In the genomic region with DNA sequence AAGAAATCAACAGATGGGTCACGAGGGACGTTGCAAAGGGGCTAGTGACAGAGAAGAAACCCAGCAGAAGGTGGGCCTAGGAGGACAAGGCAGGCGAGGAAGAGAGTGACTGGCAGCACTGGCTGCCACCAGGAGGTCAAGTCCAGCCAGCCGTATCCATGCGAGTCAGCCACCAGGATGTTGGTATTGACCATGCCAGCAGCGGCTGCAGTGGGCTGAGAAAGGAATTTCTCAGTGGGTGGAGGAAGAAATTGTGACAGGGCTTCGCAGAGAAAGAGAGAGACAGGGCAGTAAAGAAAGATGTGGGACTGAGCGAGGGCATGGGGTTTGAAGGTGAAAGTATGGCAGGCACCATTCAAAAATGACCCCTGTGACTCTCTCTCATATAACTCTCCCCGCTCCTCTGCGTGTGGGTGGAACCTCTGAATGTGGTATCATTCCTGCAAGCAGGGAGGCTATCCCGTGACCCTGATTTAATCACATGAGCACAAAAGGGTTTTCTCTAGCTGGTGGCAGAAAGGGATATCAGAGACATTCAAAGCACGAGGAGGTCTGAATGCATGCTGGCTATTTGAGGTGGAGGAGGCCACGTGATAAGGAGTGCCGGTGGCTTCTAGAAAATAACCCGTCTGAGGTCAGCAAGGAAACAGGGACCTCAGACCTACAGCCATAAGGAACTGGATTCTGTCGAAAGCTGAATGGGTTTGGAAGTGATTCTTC, we compare ENCODE assay signal across 13 cellular contexts. TPM values are rescaled to one million over a fixed set of nuclear protein-coding genes. Genes with fewer than 3 reads are reported as not detected.
DNase-seq lines count a peak whose midpoint lies in the region; ATAC-seq, FAIRE-seq and TF ChIP-seq lines count a peak whose summit lies in the region.
"Had no signal": no experiment of that assay in that cellular context is flagged by ENCODE, and none has a peak within 500 bp of the region (broad histone marks: within the 10 kb centered on the region; RNA-seq: fewer than 3 reads in every experiment).

No MANE protein-coding gene starts in this region.

- H3K4me1 ChIP-seq in right atrium auricular region: peaks cover 0 to 12% of the 10 kb centered on the region in 2 donors
- peaks cover 15% of the 10 kb centered on the region for H3K4me1 ChIP-seq in skeletal muscle satellite cell (ENCODE audit: control insufficient read depth, insufficient read depth, low read length)

- no peaks in the 10 kb centered on the region for H3K27me3 Mint-ChIP-seq in activated T-helper 17 cell treated with anti-CD3 and anti-CD28 coated beads, Interleukin-2, amount 50 U/mL, for 72 hours

- H3K4me1 Mint-ChIP-seq in activated T-helper 17 cell treated with anti-CD3 and anti-CD28 coated beads, Interleukin-2, amount 50 U/mL, for 72 hours: peaks cover 17% of the 10 kb centered on the region

- H3K4me3 ChIP-seq in right atrium auricular region (no peak overlapping the region), skeletal muscle satellite cell (ENCODE audit: low read length) (no peak overlapping the region)

- FAIRE-seq in GM12891 (lab: Jason Lieb, UNC): peak; percentile 23
- FAIRE-seq in frontal cortex (lab: Jason Lieb, UNC): no peak
- FAIRE-seq: HepG2 had no signal

- no peaks in the 10 kb centered on the region for H3K9me3 Mint-ChIP-seq in activated T-helper 17 cell treated with anti-CD3 and anti-CD28 coated beads, Interleukin-2, amount 50 U/mL, for 72 hours
- H3K9me3 Mint-ChIP-seq: activated naive CD4-positive, alpha-beta T cell treated with anti-CD3 and anti-CD28 coated beads for 36 hours; mesothelial cell of epicardium had no signal

- peak overlapping the region; percentile 17 for H3K27ac Mint-ChIP-seq in activated T-helper 17 cell treated with anti-CD3 and anti-CD28 coated beads, Interleukin-2, amount 50 U/mL, for 72 hours
- H3K27ac Mint-ChIP-seq: activated naive CD4-positive, alpha-beta T cell treated with anti-CD3 and anti-CD28 coated beads for 36 hours; mesothelial cell of epicardium had no signal

- no peak overlapping the region for H3K4me3 Mint-ChIP-seq in activated T-helper 17 cell treated with anti-CD3 and anti-CD28 coated beads, Interleukin-2, amount 50 U/mL, for 72 hours
- H3K4me3 Mint-ChIP-seq: activated naive CD4-positive, alpha-beta T cell treated with anti-CD3 and anti-CD28 coated beads for 36 hours; mesothelial cell of epicardium had no signal

- H3K36me3 ChIP-seq in right atrium auricular region (peaks cover 12% of the 10 kb centered on the region), skeletal muscle satellite cell (ENCODE audit: insufficient read depth, low read length) (peaks cover 56% of the 10 kb centered on the region)

- DNase-seq in GM12891 (ENCODE audit: insufficient read length, low spot score): no peak
- DNase-seq in right atrium auricular region (ENCODE audit: low spot score): no peak
- no peak for DNase-seq in cerebellar nuclear complex (lab: John Stamatoyannopoulos, UW)
- DNase-seq in NCI-H1930 (lab: John Stamatoyannopoulos, UW): no peak
- DNase-seq in frontal cortex (ENCODE audit: low spot score in 2 of 2): no peak
- DNase-seq: activated CD4-positive, alpha-beta T cell treated with anti-CD3 and anti-CD28 coated beads for 4 hours; activated naive CD4-positive, alpha-beta T cell treated with anti-CD3 and anti-CD28 coated beads for 36 hours; NCI-H2081 treated with DMSO at 0.1 percent for 48 hours had no signal

- no peak for TF ChIP-seq CTCF in right atrium auricular region (IDR thresholded peaks at IDR 0.05)

- H3K27ac ChIP-seq in right atrium auricular region: peak overlapping the region; percentile 51

- no peaks in the 10 kb centered on the region for H3K27me3 ChIP-seq in right atrium auricular region
- H3K27me3 ChIP-seq in skeletal muscle satellite cell (ENCODE audit: control insufficient read depth, insufficient read depth, low read length): no peaks in the 10 kb centered on the region

- peak overlapping the region; percentile 22 for H3K4me2 ChIP-seq in skeletal muscle satellite cell (ENCODE audit: low read length)

- H3K36me3 Mint-ChIP-seq in activated T-helper 17 cell treated with anti-CD3 and anti-CD28 coated beads, Interleukin-2, amount 50 U/mL, for 72 hours (ENCODE audit: low read depth): peaks cover 99% of the 10 kb centered on the region

- no peak for TF ChIP-seq POLR2A in GM12891 (IDR thresholded peaks at IDR 0.05; ENCODE audit: low read depth, low read length)

- no peaks in the 10 kb centered on the region for H3K9me3 ChIP-seq in right atrium auricular region
- no peaks in the 10 kb centered on the region for H3K9me3 ChIP-seq in skeletal muscle satellite cell (replicated peaks; ENCODE audit: low read length)

- no peak for ATAC-seq in activated T-helper 17 cell treated with anti-CD3 and anti-CD28 coated beads, Interleukin-2, amount 50 U/mL, for 72 hours (replicated peaks)
- ATAC-seq in HG03520 (IDR thresholded peaks at IDR 0.05; ENCODE audit: unreplicated experiment): no peak
- ATAC-seq: HepG2 had no signal

- peak overlapping the region; percentile 12 for H3K9ac ChIP-seq in skeletal muscle satellite cell (ENCODE audit: low read depth, low read length)

TF ChIP-seq in GM12891, 5 proteins besides CTCF, POLR2A, EP300 and RAD21:
- TF ChIP-seq POU2F2 (IDR thresholded peaks at IDR 0.05; ENCODE audit: low read depth, low read length) (no peak), POLR2AphosphoS5 (IDR thresholded peaks at IDR 0.05; ENCODE audit: low read depth, low read length) (no peak), TAF1 (IDR thresholded peaks at IDR 0.05; ENCODE audit: low read depth, low read length) (no peak), PAX5 (IDR thresholded peaks at IDR 0.05; ENCODE audit: insufficient read depth, low read length, severe bottlenecking) (no peak), SPI1 (IDR thresholded peaks at IDR 0.05; ENCODE audit: low read depth, low read length) (no peak)

RNA-seq across cellular contexts. Expression of a gene that starts 45.4 kb away (rescaled TPM):
- polyA plus RNA-seq in GM12891 (2012; ENCODE audit: low read depth, missing spikeins): 17.4 TPM
- total RNA-seq in activated T-helper 17 cell treated with anti-CD3 and anti-CD28 coated beads, Interleukin-2, amount 50 U/mL, for 72 hours: 10 to 100 TPM; 48.1 to 51.4 TPM
- total RNA-seq in right atrium auricular region (10 to 100 TPM; 76.3 to 81.7 TPM), frontal cortex (159 TPM)
- total RNA-seq in skeletal muscle satellite cell (2012; rRNA removed): 42.6 and 51.5 TPM in 2 replicates
